Comparison of ENCODE assay signal across 8 cellular contexts in the genomic region with DNA sequence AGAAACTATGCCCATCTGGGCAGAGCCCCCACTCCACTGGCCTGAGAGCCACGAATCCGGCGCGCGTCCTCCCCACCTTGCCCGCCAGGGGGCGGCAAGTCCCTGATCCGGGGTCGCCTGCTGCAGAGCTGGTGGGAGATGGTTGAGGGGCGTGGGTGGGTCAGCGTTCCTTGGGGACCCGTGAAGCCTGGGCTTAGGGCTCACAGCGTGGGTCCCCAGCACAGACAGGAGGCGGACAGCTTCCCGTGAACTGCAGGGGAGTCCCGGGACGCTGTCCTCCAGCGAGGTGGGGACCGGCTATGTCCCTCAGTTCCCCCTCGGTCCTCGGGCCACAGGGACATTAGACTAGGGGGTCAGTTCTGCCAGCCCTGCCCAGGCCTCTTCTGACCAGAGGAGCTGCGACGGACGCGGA. TPM values are rescaled to one million over a fixed set of nuclear protein-coding genes. Genes with fewer than 3 reads are reported as not detected.
A peak's percentile ranks its signal among the peaks of the same experiment; 100 is the strongest.
DNase-seq lines count a peak whose midpoint lies in the region; ATAC-seq and TF ChIP-seq lines count a peak whose summit lies in the region.

No MANE protein-coding gene starts in this region.

- peaks cover 5% of the 10 kb centered on the region for H3K36me3 Mint-ChIP-seq in activated naive CD4-positive, alpha-beta T cell treated with anti-CD3 and anti-CD28 coated beads for 36 hours (ENCODE audit: low read depth)

- H3K27me3 ChIP-seq in DOHH2 (ENCODE audit: control insufficient read depth, low read length) (peaks cover 20% of the 10 kb centered on the region), RWPE2 (ENCODE audit: insufficient read depth, poor library complexity, severe bottlenecking) (no peaks in the 10 kb centered on the region), thoracic aorta (replicated peaks; ENCODE audit: insufficient read depth) (no peaks in the 10 kb centered on the region)

- intact Hi-C loops in activated naive CD4-positive, alpha-beta T cell treated with anti-CD3 and anti-CD28 coated beads for 36 hours (cut with micrococcal nuclease) = loop anchor here (1.0 to 5.0 kb wide), 8 partner anchors 10 to 277 kb away; partner anchors contain the start of genes FBXO24, LRCH4, MEPCE and MOSPD3

- H3K9me3 ChIP-seq in DOHH2 (ENCODE audit: control insufficient read depth, insufficient read depth, low read length) = no peaks in the 10 kb centered on the region
- H3K9me3 ChIP-seq in RWPE2 (ENCODE audit: severe bottlenecking) = no peaks in the 10 kb centered on the region
- no peaks in the 10 kb centered on the region for H3K9me3 ChIP-seq in thoracic aorta

- H3K4me3 Mint-ChIP-seq in activated naive CD4-positive, alpha-beta T cell treated with anti-CD3 and anti-CD28 coated beads for 36 hours = peak overlapping the region; percentile 96

- H3K27ac ChIP-seq in DOHH2 (ENCODE audit: low read depth, low read length) = peak overlapping the region; percentile 69
- H3K27ac ChIP-seq in RWPE2 (ENCODE audit: poor library complexity, severe bottlenecking) = peak overlapping the region; percentile 59
- H3K27ac ChIP-seq in thoracic aorta = peak overlapping the region; percentile 85 to 93

- H3K79me2 ChIP-seq in DOHH2 (ENCODE audit: control insufficient read depth, low read length) = peaks cover 26% of the 10 kb centered on the region

- peaks cover 4% of the 10 kb centered on the region for H3K27me3 Mint-ChIP-seq in activated naive CD4-positive, alpha-beta T cell treated with anti-CD3 and anti-CD28 coated beads for 36 hours (ENCODE audit: low read depth)

- peak; percentile 64 for TF ChIP-seq RAD21 in Ishikawa (IDR thresholded peaks at IDR 0.05; ENCODE audit: low read depth)

- TF ChIP-seq CTCF in DOHH2 (IDR thresholded peaks at IDR 0.05; ENCODE audit: low read depth, low read length, poor library complexity, severe bottlenecking) = peak; percentile 100
- TF ChIP-seq CTCF in RWPE2 (IDR thresholded peaks at IDR 0.05; ENCODE audit: poor library complexity, severe bottlenecking) = peak; percentile 95
- peak; percentile 92 for TF ChIP-seq CTCF in thoracic aorta (IDR thresholded peaks at IDR 0.05)

- H3K36me3 ChIP-seq in DOHH2 (ENCODE audit: control insufficient read depth, low read length) (peaks cover 29% of the 10 kb centered on the region), RWPE2 (ENCODE audit: low read depth) (peaks cover 12% of the 10 kb centered on the region), thoracic aorta (peaks cover 4% of the 10 kb centered on the region)

- no peaks in the 10 kb centered on the region for H3F3A ChIP-seq in DOHH2 (ENCODE audit: control insufficient read depth, insufficient read depth)

- DNase-seq in RWPE2 (ENCODE audit: low spot score) = no peak
- peak; percentile 84 for DNase-seq in activated naive CD4-positive, alpha-beta T cell treated with anti-CD3 and anti-CD28 coated beads for 36 hours
- DNase-seq in germinal center (ENCODE audit: low spot score) = peak; percentile 85
- DNase-seq in nucleus accumbens (lab: John Stamatoyannopoulos, UW) = peak in 51 of 56 donors; percentile 28 to 85 (median 62)
- no peak for DNase-seq in thoracic aorta (ENCODE audit: low spot score)

- H3K27ac Mint-ChIP-seq in activated naive CD4-positive, alpha-beta T cell treated with anti-CD3 and anti-CD28 coated beads for 36 hours = peak overlapping the region; percentile 89

- TF ChIP-seq EP300 in Ishikawa (IDR thresholded peaks at IDR 0.05; ENCODE audit: borderline replicate concordance) = no peak

- H3K4me1 ChIP-seq in DOHH2 (ENCODE audit: control insufficient read depth, low read length) (peaks cover 18% of the 10 kb centered on the region), RWPE2 (ENCODE audit: insufficient read depth, poor library complexity, severe bottlenecking) (no peaks in the 10 kb centered on the region), thoracic aorta (ENCODE audit: control insufficient read depth in 1 of 2, low read depth in 2 of 2) (peaks cover 13 to 20% of the 10 kb centered on the region in 2 donors)

- H3K4me3 ChIP-seq in DOHH2 (ENCODE audit: low read length) (peak overlapping the region; percentile 90), RWPE2 (ENCODE audit: severe bottlenecking) (peak overlapping the region; percentile 94), thoracic aorta (peak overlapping the region; percentile 97)

- peak overlapping the region; percentile 88 for H3K4me2 ChIP-seq in DOHH2 (ENCODE audit: low read length)

- H3K9me3 Mint-ChIP-seq in activated naive CD4-positive, alpha-beta T cell treated with anti-CD3 and anti-CD28 coated beads for 36 hours = no peaks in the 10 kb centered on the region

- H4K20me1 ChIP-seq in DOHH2 (ENCODE audit: control insufficient read depth, insufficient read depth, low read depth, low read length) = peaks cover 7% of the 10 kb centered on the region

- H3K4me1 Mint-ChIP-seq in activated naive CD4-positive, alpha-beta T cell treated with anti-CD3 and anti-CD28 coated beads for 36 hours (ENCODE audit: low read depth) = peaks cover 15% of the 10 kb centered on the region

- no peaks in the 10 kb centered on the region for H3K9me2 ChIP-seq in DOHH2 (replicated peaks; ENCODE audit: control insufficient read depth, low read length)

- CTCF ChIA-PET in activated naive CD4-positive, alpha-beta T cell treated with anti-CD3 and anti-CD28 coated beads for 36 hours (lab: Charles Lee) = interaction anchor here (0.6 to 5.5 kb wide), 40 partner anchors 12 to 418 kb away, joined by 3 to 122 read pairs (median 4); partner anchors contain the start of genes EPO, FBXO24, GIGYF1 and LRCH4

- ATAC-seq in GM21576 (IDR thresholded peaks at IDR 0.05; ENCODE audit: unreplicated experiment) (peak; percentile 55), RWPE2 (ENCODE audit: low read depth) (peak; percentile 63), thoracic aorta (ENCODE audit: insufficient number of reproducible peaks, low FRiP score, low read depth) (peak; percentile 46)

TF ChIP-seq in Ishikawa, 13 proteins besides CTCF, POLR2A, EP300 and RAD21:
- TF ChIP-seq ZBTB7A (IDR thresholded peaks at IDR 0.05; ENCODE audit: low read depth) (peak; percentile 100), YY1 (IDR thresholded peaks at IDR 0.05; ENCODE audit: low read depth) (0 out of 2 replicates have a peak, but pooled peaks have one; percentile 4), TEAD4 (IDR thresholded peaks at IDR 0.05) (no peak)

RNA-seq across cellular contexts. Expression of gene POP7, which starts 0.6 kb away (rescaled TPM):
- total RNA-seq in activated naive CD4-positive, alpha-beta T cell treated with anti-CD3 and anti-CD28 coated beads for 36 hours = 10 to 100 TPM; 23.2 to 29.6 TPM
- total RNA-seq in thoracic aorta = 10 to 100 TPM; 19.6 to 21.0 TPM

RNA-seq across cellular contexts. Expression of gene GIGYF1, which starts 11.3 kb away (rescaled TPM):
- 10 to 100 TPM; 32.8 to 37.8 TPM for total RNA-seq in activated naive CD4-positive, alpha-beta T cell treated with anti-CD3 and anti-CD28 coated beads for 36 hours
- 10 to 100 TPM; 35.7 to 40.7 TPM for total RNA-seq in thoracic aorta

RNA-seq across cellular contexts. Expression of gene EPO, which starts 14.9 kb away (rescaled TPM):
- not detected for total RNA-seq in activated naive CD4-positive, alpha-beta T cell treated with anti-CD3 and anti-CD28 coated beads for 36 hours
- total RNA-seq in thoracic aorta = not detected

RNA-seq across cellular contexts. Expression of gene ZAN, which starts 28.0 kb away (rescaled TPM):
- total RNA-seq in activated naive CD4-positive, alpha-beta T cell treated with anti-CD3 and anti-CD28 coated beads for 36 hours = not detected
- not detected for total RNA-seq in thoracic aorta

RNA-seq across cellular contexts. Expression of gene GNB2, which starts 31.8 kb away (rescaled TPM):
- 100 to 1,000 TPM; 221 TPM for total RNA-seq in activated naive CD4-positive, alpha-beta T cell treated with anti-CD3 and anti-CD28 coated beads for 36 hours
- 100 to 1,000 TPM; 176 to 255 TPM for total RNA-seq in thoracic aorta

Comparison
In these comparisons a context has a peak if more than half of its experiments do, and no peak if none do; other contexts are left out.
1. DNase-seq: peak in activated naive CD4-positive, alpha-beta T cell treated with anti-CD3 and anti-CD28 coated beads for 36 hours (single experiment), germinal center (single experiment) and nucleus accumbens (51 of 56); none in RWPE2 (single experiment) and thoracic aorta (single experiment).
2. Peak in every context shown above with its lines, with median percentiles within 50 percentile points of each other: H3K27ac ChIP-seq, H3K4me3 ChIP-seq, CTCF ChIP-seq and ATAC-seq.